Comparison of ENCODE assay signal across 8 cellular contexts in genomic region chr15:101295607-101296225, GRCh38. TPM values are rescaled to one million over a fixed set of nuclear protein-coding genes. Genes with fewer than 3 reads are reported as not detected.
DNase-seq lines count a peak whose midpoint lies in the region; ATAC-seq and TF ChIP-seq lines count a peak whose summit lies in the region.

No MANE protein-coding gene starts in this region.

- H3K9me2 ChIP-seq in GM23248 (ENCODE audit: insufficient read depth) = no peaks in the 10 kb centered on the region
- H3K9me2 ChIP-seq in PC-3 (replicated peaks; ENCODE audit: low read length) = no peaks in the 10 kb centered on the region

- WGBS in GM23248 (ENCODE audit: low coverage in 1 of 2, low lambda C conversion rate in 2 of 2, missing lambda C conversion rate in 2 of 2), 2 experiments = 1 to 2% methylated on average over 22 of the region's 22 CpGs
- WGBS in endodermal cell (ENCODE audit: insufficient coverage in 1 of 2, insufficient read length in 1 of 2), 2 experiments = 22 to 57% methylated on average over 9 to 22 of the region's 22 CpGs

- H3K27me3 Mint-ChIP-seq in endodermal cell (ENCODE audit: insufficient read depth) (no peaks in the 10 kb centered on the region), nephron (ENCODE audit: low read depth) (no peaks in the 10 kb centered on the region)

- in situ Hi-C loops in GM23248 (cut with MboI) = loop anchor here (5.0 kb wide), 1 partner anchor 347 kb away; no protein-coding TSS in a partner anchor

- CTCF ChIA-PET in PC-3 (lab: Charles Lee) = interaction anchor here (0.6 kb wide), 1 partner anchor 288 kb away, joined by 3 read pairs; no protein-coding TSS in a partner anchor

- H3K36me3 ChIP-seq in GM23248 (ENCODE audit: low read depth) = peaks cover 7% of the 10 kb centered on the region; the same call in 1 of the 2 replicates
- H3K36me3 ChIP-seq in PC-3 (ENCODE audit: low read depth, low read length) = peaks cover 9% of the 10 kb centered on the region
- H3K36me3 ChIP-seq in endodermal cell (ENCODE audit: control insufficient read depth, insufficient read depth, low read length) = peaks cover 17% of the 10 kb centered on the region

- H3K9me3 ChIP-seq in GM23248 (ENCODE audit: low read depth) = no peaks in the 10 kb centered on the region
- H3K9me3 ChIP-seq in PC-3 (ENCODE audit: low read length) = no peaks in the 10 kb centered on the region
- H3K9me3 ChIP-seq in endodermal cell (ENCODE audit: control insufficient read depth, low read length) = no peaks in the 10 kb centered on the region

- peaks cover 38% of the 10 kb centered on the region for H3K79me2 ChIP-seq in GM23248 (ENCODE audit: insufficient read depth)
- H3K79me2 ChIP-seq in PC-3 (ENCODE audit: low read length) = peaks cover 43% of the 10 kb centered on the region

- H3K4me3 ChIP-seq in GM23248 = peak overlapping the region; percentile 92
- peak overlapping the region; percentile 100 for H3K4me3 ChIP-seq in PC-3 (ENCODE audit: low read length)
- H3K4me3 ChIP-seq in endodermal cell (ENCODE audit: low read length) = peak overlapping the region; percentile 92

- H3K27ac Mint-ChIP-seq in endodermal cell (no peak overlapping the region), nephron (peak overlapping the region; percentile 93 to 99 (median 99))

- no peaks in the 10 kb centered on the region for H3K27me3 ChIP-seq in GM23248 (replicated peaks; ENCODE audit: insufficient read depth)
- no peaks in the 10 kb centered on the region for H3K27me3 ChIP-seq in PC-3 (ENCODE audit: low read length)
- H3K27me3 ChIP-seq in endodermal cell (ENCODE audit: control insufficient read depth, insufficient read depth, low read length, poor library complexity, severe bottlenecking) = no peaks in the 10 kb centered on the region

- ATAC-seq in PC-3 (peak; percentile 32), GM21367 (IDR thresholded peaks at IDR 0.05; ENCODE audit: unreplicated experiment) (no peak), HG02970 (IDR thresholded peaks at IDR 0.05; ENCODE audit: low FRiP score, unreplicated experiment) (no peak), HG02678 (IDR thresholded peaks at IDR 0.05; ENCODE audit: unreplicated experiment) (no peak), GM21528 (IDR thresholded peaks at IDR 0.05; ENCODE audit: low FRiP score, unreplicated experiment) (no peak)

- BruUV-seq in PC-3 (replicated peaks; lab: Mats Ljungman, UMichigan) = TSS peak; percentile 75

- intact Hi-C loops in PC-3 (cut with micrococcal nuclease) = loop anchor here (2.0 to 10.0 kb wide), 2 partner anchors 279 to 345 kb away; no protein-coding TSS in a partner anchor

- H3K9me3 Mint-ChIP-seq in endodermal cell (no peaks in the 10 kb centered on the region), nephron (no peaks in the 10 kb centered on the region)

- H3K36me3 Mint-ChIP-seq in endodermal cell (ENCODE audit: low read depth) (peaks cover 8% of the 10 kb centered on the region), nephron (ENCODE audit: low read depth) (no peaks in the 10 kb centered on the region)

- TF ChIP-seq CTCF in PC-3 (conservative IDR thresholded peaks at IDR 0.05; ENCODE audit: low read depth, low read length) (no peak), endodermal cell (conservative IDR thresholded peaks at IDR 0.05) (no peak), nephron (IDR thresholded peaks at IDR 0.05; ENCODE audit: unreplicated experiment in 3 of 3) (no peak)

- peak; percentile 54 for DNase-seq in GM23248
- peak; percentile 46 for DNase-seq in PC-3
- DNase-seq in endodermal cell = no peak

- H3K4me3 Mint-ChIP-seq in endodermal cell = peak overlapping the region; percentile 87
- H3K4me3 Mint-ChIP-seq in nephron = peak overlapping the region; percentile 93 to 98 (median 96)

- H3F3A ChIP-seq in GM23248 (ENCODE audit: insufficient read depth) (peaks cover 31% of the 10 kb centered on the region), PC-3 (ENCODE audit: low read length, unreplicated experiment) (peaks cover 4% of the 10 kb centered on the region)

- POLR2A ChIA-PET in PC-3 (lab: Charles Lee; ENCODE audit: unreplicated experiment) = no interaction called here

- H3K4me2 ChIP-seq in GM23248 (ENCODE audit: unreplicated experiment) (peak overlapping the region; percentile 76), PC-3 (ENCODE audit: low read length) (peak overlapping the region; percentile 81)

- peaks cover 31% of the 10 kb centered on the region for H3K4me1 ChIP-seq in GM23248 (ENCODE audit: insufficient read depth)
- H3K4me1 ChIP-seq in PC-3 (ENCODE audit: insufficient read depth, low read length) = peaks cover 32% of the 10 kb centered on the region
- no peaks in the 10 kb centered on the region for H3K4me1 ChIP-seq in endodermal cell (ENCODE audit: control insufficient read depth, insufficient read depth, low read length)

- peak overlapping the region; percentile 85 for H3K27ac ChIP-seq in GM23248
- H3K27ac ChIP-seq in PC-3 (ENCODE audit: low read length) = peak overlapping the region; percentile 82
- peak overlapping the region; percentile 22 for H3K27ac ChIP-seq in endodermal cell (ENCODE audit: low read depth, low read length)

- H2AFZ ChIP-seq in GM23248 = peak overlapping the region; percentile 85
- peak overlapping the region; percentile 94 for H2AFZ ChIP-seq in PC-3 (ENCODE audit: low read length)

- peak overlapping the region; percentile 88 for H3K9ac ChIP-seq in GM23248
- peak overlapping the region; percentile 98 for H3K9ac ChIP-seq in PC-3 (ENCODE audit: low read length)
- H3K9ac ChIP-seq in endodermal cell (ENCODE audit: extremely low read depth, low read length, poor library complexity, severe bottlenecking) = peak overlapping the region; percentile 64

- peaks cover 13% of the 10 kb centered on the region for H3K4me1 Mint-ChIP-seq in endodermal cell
- H3K4me1 Mint-ChIP-seq in nephron = peaks cover 42% of the 10 kb centered on the region

- H4K20me1 ChIP-seq in GM23248 (ENCODE audit: insufficient read depth) (peaks cover 5% of the 10 kb centered on the region; the same call in 1 of the 2 replicates), PC-3 (ENCODE audit: low read length) (peaks cover 33% of the 10 kb centered on the region)

RNA-seq across cellular contexts. Expression of gene SNRPA1, which starts 0.7 kb away (rescaled TPM):
- total RNA-seq in GM23248 (2014; rRNA removed; shearing (Covaris generic)) = 29.3 and 35.2 TPM in 2 replicates
- polyA plus RNA-seq in GM23248 (2016; fragmentation: Nextera tagmentation; extraction: Ambion mirVana) = 67.7 and 70.4 TPM in 2 replicates
- total RNA-seq in PC-3 (2014; rRNA removed) (66.1 and 68.2 TPM in 2 replicates), endodermal cell (100 to 1,000 TPM; 111 to 140 TPM)
- polyA plus RNA-seq in endodermal cell (2013, experiment 1 of 2) = 123 TPM
- 111 TPM for polyA plus RNA-seq in endodermal cell (2013, experiment 2 of 2)

RNA-seq across cellular contexts. Expression of gene SELENOS, which starts 18.4 kb away (rescaled TPM):
- 98.7 and 98.9 TPM in 2 replicates for total RNA-seq in GM23248 (2014; rRNA removed; shearing (Covaris generic))
- polyA plus RNA-seq in GM23248 (2016; fragmentation: Nextera tagmentation; extraction: Ambion mirVana) = 142 TPM in 2 replicates
- total RNA-seq in PC-3 (2014; rRNA removed) = 40.1 and 47.0 TPM in 2 replicates
- total RNA-seq in endodermal cell = 10 to 100 TPM; 56.1 to 60.5 TPM
- 63.3 TPM for polyA plus RNA-seq in endodermal cell (2013, experiment 1 of 2)
- 61.3 TPM for polyA plus RNA-seq in endodermal cell (2013, experiment 2 of 2)

RNA-seq across cellular contexts. Expression of gene CHSY1, which starts 43.9 kb away (rescaled TPM):
- 29.8 and 31.3 TPM in 2 replicates for total RNA-seq in GM23248 (2014; rRNA removed; shearing (Covaris generic))
- 4.8 and 5.2 TPM in 2 replicates for polyA plus RNA-seq in GM23248 (2016; fragmentation: Nextera tagmentation; extraction: Ambion mirVana)
- 13.8 and 19.5 TPM in 2 replicates for total RNA-seq in PC-3 (2014; rRNA removed)
- total RNA-seq in endodermal cell = 10 to 100 TPM; 33.3 to 39.9 TPM
- 29.5 TPM for polyA plus RNA-seq in endodermal cell (2013, experiment 1 of 2)
- 29.7 TPM for polyA plus RNA-seq in endodermal cell (2013, experiment 2 of 2)

Comparison
In these comparisons a context has a peak if more than half of its experiments do, and no peak if none do; other contexts are left out.
1. H3K27ac ChIP-seq: peak in every context shown above with its lines; median percentile 85 in GM23248; 82 in PC-3; 22 in endodermal cell.